In genomic region chr12:88737838-88738472, GRCh38 we compare ENCODE assay signal across 25 cellular contexts.
DNase-seq lines count a peak whose midpoint lies in the region; ATAC-seq, FAIRE-seq and TF ChIP-seq lines count a peak whose summit lies in the region.
"Had no signal": no experiment of that assay in that cellular context is flagged by ENCODE, and none has a peak within 500 bp of the region (broad histone marks: within the 10 kb centered on the region; RNA-seq: fewer than 3 reads in every experiment).

No MANE protein-coding gene starts in this region.

- no peak overlapping the region for H4K8ac ChIP-seq in H1 (ENCODE audit: extremely low read depth, insufficient read depth, low read length)

- no peak for TF ChIP-seq CTCF in 22Rv1 (IDR thresholded peaks at IDR 0.05)
- no peak for TF ChIP-seq CTCF in H1 (IDR thresholded peaks at IDR 0.05; ENCODE audit: control extremely low read depth in 1 of 3, insufficient read depth in 1 of 3, low read depth in 1 of 3, low read length in 3 of 3)
- TF ChIP-seq CTCF in left lung (IDR thresholded peaks at IDR 0.05), result no peak
- TF ChIP-seq CTCF in endothelial cell (IDR thresholded peaks at IDR 0.05; ENCODE audit: unreplicated experiment), result no peak

- no peaks in the 10 kb centered on the region for H4K20me1 ChIP-seq in H1 (replicated peaks in 1 of 2; ENCODE audit: control insufficient read depth in 1 of 2, insufficient read depth in 2 of 2, low read length in 2 of 2)

- intact Hi-C loops in left lung (cut with DNase I), result no loop called here

- no peak for TF ChIP-seq POLR2A in H1 (IDR thresholded peaks at IDR 0.05; ENCODE audit: control extremely low read depth in 1 of 2, low read depth in 2 of 2, low read length in 2 of 2)

- H3K4ac ChIP-seq in H1 (replicated peaks; ENCODE audit: insufficient read length, low read depth, low read length), result no peak overlapping the region

- H3K27ac ChIP-seq in 22Rv1 (peak overlapping the region; percentile 26), H1 (ENCODE audit: low read depth, low read length) (no peak overlapping the region), left lung (peak overlapping the region in 1 of 2 donors; percentile 35)
- H3K27ac ChIP-seq: HL-60, RWPE1, SK-N-MC had no signal

- no peaks in the 10 kb centered on the region for H3K9me3 Mint-ChIP-seq in endothelial cell (ENCODE audit: unreplicated experiment)

- no peak overlapping the region for H3K4me3 ChIP-seq in H1 (ENCODE audit: extremely low read depth in 1 of 4, insufficient read depth in 2 of 4, low read depth in 3 of 4, low read length in 4 of 4)
- H3K4me3 ChIP-seq in left lung, result no peak overlapping the region
- H3K4me3 ChIP-seq: SK-N-MC had no signal

- no peaks in the 10 kb centered on the region for H3K27me3 Mint-ChIP-seq in endothelial cell (ENCODE audit: unreplicated experiment)

- H3K9ac ChIP-seq in H1 (replicated peaks in 1 of 4; ENCODE audit: extremely low read depth in 1 of 4, low read depth in 3 of 4, low read length in 3 of 4), result no peak overlapping the region

- no peak overlapping the region for H4K5ac ChIP-seq in H1 (ENCODE audit: insufficient read length, low read depth, low read length)

- H3K4me1 ChIP-seq in H1 (replicated peaks in 1 of 4; ENCODE audit: control insufficient read depth in 3 of 4, insufficient read depth in 4 of 4, low read length in 3 of 4), result no peaks in the 10 kb centered on the region
- no peaks in the 10 kb centered on the region for H3K4me1 ChIP-seq in left lung

- H3K23ac ChIP-seq in H1 (ENCODE audit: insufficient read length), result no peak overlapping the region

- H3K56ac ChIP-seq in H1 (replicated peaks; ENCODE audit: insufficient read length, low read depth, low read length), result no peak overlapping the region

- H3K14ac ChIP-seq in H1 (ENCODE audit: insufficient read length), result no peak overlapping the region

- 0 out of 2 replicates have a peak overlapping the region, but pooled peaks have one; percentile 39 for H2BK12ac ChIP-seq in H1 (ENCODE audit: low read depth, low read length)

- no peaks in the 10 kb centered on the region for H3K79me1 ChIP-seq in H1 (ENCODE audit: low read depth, low read length)

- no peak overlapping the region for H3K27ac Mint-ChIP-seq in endothelial cell (ENCODE audit: unreplicated experiment)
- H3K27ac Mint-ChIP-seq: CD14-positive monocyte had no signal

- 89% methylated on average over 8 of the region's 8 CpGs; no CpG with 5 or more reads in 1 of the 2 experiments for WGBS in H1 (ENCODE audit: extremely low coverage in 1 of 2, insufficient coverage in 1 of 2, insufficient read length in 1 of 2, insufficient replicate concordance in 2 of 2, low coverage in 1 of 2, low lambda C conversion rate in 2 of 2, missing lambda C conversion rate in 1 of 2), 2 experiments

- no peak for TF ChIP-seq EP300 in H1 (IDR thresholded peaks at IDR 0.05; ENCODE audit: borderline replicate concordance in 1 of 2, low read depth in 2 of 2, low read length in 2 of 2)

- no peak overlapping the region for H3K18ac ChIP-seq in H1 (ENCODE audit: extremely low read depth, low read length)

- H3K36me3 ChIP-seq in H1 (ENCODE audit: control insufficient read depth in 2 of 4, insufficient read depth in 4 of 4, low read length in 3 of 4) (no peaks in the 10 kb centered on the region), left lung (no peaks in the 10 kb centered on the region)

- TF ChIP-seq RAD21 in H1 (IDR thresholded peaks at IDR 0.05 in 1 of 2, conservative IDR thresholded peaks at IDR 0.05 in 1 of 2; ENCODE audit: low read depth in 2 of 2, low read length in 2 of 2), result no peak

- no peaks in the 10 kb centered on the region for H3K36me3 Mint-ChIP-seq in endothelial cell (ENCODE audit: low read depth, unreplicated experiment)
- H3K36me3 Mint-ChIP-seq: CD14-positive monocyte had no signal

- H2BK120ac ChIP-seq in H1 (replicated peaks; ENCODE audit: low read depth, low read length), result no peak overlapping the region

- POLR2A ChIA-PET in H1 (lab: Charles Lee; ENCODE audit: partially characterized antibody), result no interaction called here

- H3K4me1 Mint-ChIP-seq in endothelial cell (ENCODE audit: unreplicated experiment), result no peaks in the 10 kb centered on the region
- H3K4me1 Mint-ChIP-seq: CD14-positive monocyte had no signal

- H2AFZ ChIP-seq in H1 (ENCODE audit: low read length), result 0 out of 2 replicates have a peak overlapping the region, but pooled peaks have one; percentile 4

- H3K4me3 Mint-ChIP-seq in endothelial cell (ENCODE audit: unreplicated experiment), result no peak overlapping the region
- H3K4me3 Mint-ChIP-seq: CD14-positive monocyte had no signal

- H3K23me2 ChIP-seq in H1 (ENCODE audit: low read depth, low read length), result no peaks in the 10 kb centered on the region

- CTCF ChIA-PET in H1 (lab: Charles Lee; ENCODE audit: partially characterized antibody), result interaction anchor here (0.7 kb wide), 1 partner anchor 282 kb away, joined by 3 read pairs; no protein-coding TSS in a partner anchor

- no peak overlapping the region for H2BK20ac ChIP-seq in H1 (ENCODE audit: low read length)

- no peak for DNase-seq in H1 (ENCODE audit: low read depth in 1 of 2, low spot score in 2 of 2)
- DNase-seq in left lung, result no peak
- peak; percentile 80 for DNase-seq in renal cortical epithelial cell (ENCODE audit: low read depth)
- DNase-seq in NCI-H526 treated with DMSO at 0.1 percent for 48 hours (lab: John Stamatoyannopoulos, UW), result no peak
- DNase-seq in amygdala (lab: John Stamatoyannopoulos, UW), result no peak
- no peak for DNase-seq in endothelial cell (ENCODE audit: low spot score)
- DNase-seq: 8988T, AML-193, DMS79, KBM-7, MM.1S, NCI-H1048, NCI-H1436, NCI-H187 treated with DMSO at 0.1 percent for 48 hours, NCI-H2107, NCI-H510A, NCI-H748 treated with DMSO at 0.1 percent for 48 hours, SHP77 treated with DMSO at 0.1 percent for 48 hours had no signal

- H2BK15ac ChIP-seq in H1 (ENCODE audit: low read length), result no peak overlapping the region

- no peak overlapping the region for H3K4me2 ChIP-seq in H1 (ENCODE audit: insufficient read depth in 1 of 2, low read depth in 2 of 2, low read length in 2 of 2)

- H2BK5ac ChIP-seq in H1 (ENCODE audit: low read depth, low read length), result no peak overlapping the region

- H4K91ac ChIP-seq in H1 (replicated peaks; ENCODE audit: insufficient read length, low read length), result no peak overlapping the region

- no peaks in the 10 kb centered on the region for H3K79me2 ChIP-seq in H1 (ENCODE audit: control insufficient read depth in 1 of 2, insufficient read depth in 2 of 2, low read length in 2 of 2)

- FAIRE-seq in H1 (lab: Jason Lieb, UNC), result no peak
- FAIRE-seq: H54 had no signal

- no peak overlapping the region for H2AK5ac ChIP-seq in H1 (ENCODE audit: low read depth, low read length)

- ATAC-seq in left lung, result peak; percentile 91
- no peak for ATAC-seq in HG03025 (IDR thresholded peaks at IDR 0.05; ENCODE audit: low FRiP score, unreplicated experiment)

- H3K9me3 ChIP-seq in H1 (ENCODE audit: insufficient read depth in 2 of 2, low read depth in 1 of 2, low read length in 1 of 2) (no peaks in the 10 kb centered on the region), left lung (no peaks in the 10 kb centered on the region)

- no peaks in the 10 kb centered on the region for H3K27me3 ChIP-seq in H1 (replicated peaks in 1 of 4; ENCODE audit: control insufficient read depth in 3 of 4, extremely low read depth in 1 of 4, insufficient read depth in 3 of 4, low read length in 3 of 4)
- H3K27me3 ChIP-seq in left lung, result no peaks in the 10 kb centered on the region

TF ChIP-seq in H1, 55 proteins besides CTCF, POLR2A, EP300 and RAD21 (continues in another document):
- TF ChIP-seq RFX5 (IDR thresholded peaks at IDR 0.05; ENCODE audit: borderline replicate concordance, low read depth, low read length) (no peak), HDAC2 (IDR thresholded peaks at IDR 0.05; ENCODE audit: borderline replicate concordance in 1 of 2, low read depth in 2 of 2, low read length in 2 of 2) (no peak), GABPA (IDR thresholded peaks at IDR 0.05; ENCODE audit: borderline replicate concordance, insufficient read depth, low read length) (no peak)
- TF ChIP-seq, protein P1, sequence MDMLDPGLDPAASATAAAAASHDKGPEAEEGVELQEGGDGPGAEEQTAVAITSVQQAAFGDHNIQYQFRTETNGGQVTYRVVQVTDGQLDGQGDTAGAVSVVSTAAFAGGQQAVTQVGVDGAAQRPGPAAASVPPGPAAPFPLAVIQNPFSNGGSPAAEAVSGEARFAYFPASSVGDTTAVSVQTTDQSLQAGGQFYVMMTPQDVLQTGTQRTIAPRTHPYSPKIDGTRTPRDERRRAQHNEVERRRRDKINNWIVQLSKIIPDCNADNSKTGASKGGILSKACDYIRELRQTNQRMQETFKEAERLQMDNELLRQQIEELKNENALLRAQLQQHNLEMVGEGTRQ (IDR thresholded peaks at IDR 0.05; ENCODE audit: low read length), result no peak
